ENCODE assay signal across 8 cellular contexts in the genomic region with DNA sequence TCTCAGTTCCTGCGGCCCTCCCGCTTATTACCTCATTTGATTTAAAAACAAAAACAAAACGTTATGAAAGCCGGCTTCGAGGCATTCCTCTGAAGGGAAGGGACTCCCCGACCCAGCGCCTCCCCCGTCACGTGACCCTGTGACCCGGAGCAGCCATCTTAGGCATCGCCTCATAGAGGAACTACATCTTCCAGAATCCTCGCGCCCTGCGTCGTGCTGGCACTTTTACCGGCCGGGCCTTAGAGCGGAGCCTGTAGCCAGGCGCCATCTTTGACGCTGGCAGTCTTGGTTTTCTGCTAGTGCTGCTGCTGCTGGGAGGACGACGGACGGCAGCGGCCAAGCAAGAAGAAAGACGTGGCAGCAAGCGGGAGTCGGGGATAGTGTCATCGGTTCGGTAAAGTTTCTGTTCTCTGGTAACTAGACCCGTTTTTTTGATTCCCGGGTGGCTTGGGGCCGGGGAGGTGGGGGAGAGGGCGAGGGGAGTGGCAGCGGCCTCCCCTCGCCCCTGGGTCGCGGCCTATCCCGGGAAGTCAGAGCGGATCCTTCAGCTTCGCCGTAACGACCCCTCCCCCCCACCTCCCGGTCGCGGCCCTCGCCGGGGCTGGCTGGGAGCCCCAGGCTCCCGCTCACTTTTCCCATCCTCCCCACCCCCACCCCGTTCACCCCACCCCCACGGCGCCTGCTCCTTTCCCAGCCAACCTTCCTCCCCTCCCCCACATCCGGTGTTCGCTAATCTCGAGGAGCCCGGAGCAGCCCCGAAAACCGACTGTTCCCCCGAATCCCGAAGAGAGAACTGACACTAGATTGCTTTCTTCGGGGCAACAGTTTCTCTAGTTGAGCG. TPM values are rescaled to one million over a fixed set of nuclear protein-coding genes. Genes with fewer than 3 reads are reported as not detected.
DNase-seq lines count a peak whose midpoint lies in the region; ATAC-seq and TF ChIP-seq lines count a peak whose summit lies in the region.

A gene with protein sequence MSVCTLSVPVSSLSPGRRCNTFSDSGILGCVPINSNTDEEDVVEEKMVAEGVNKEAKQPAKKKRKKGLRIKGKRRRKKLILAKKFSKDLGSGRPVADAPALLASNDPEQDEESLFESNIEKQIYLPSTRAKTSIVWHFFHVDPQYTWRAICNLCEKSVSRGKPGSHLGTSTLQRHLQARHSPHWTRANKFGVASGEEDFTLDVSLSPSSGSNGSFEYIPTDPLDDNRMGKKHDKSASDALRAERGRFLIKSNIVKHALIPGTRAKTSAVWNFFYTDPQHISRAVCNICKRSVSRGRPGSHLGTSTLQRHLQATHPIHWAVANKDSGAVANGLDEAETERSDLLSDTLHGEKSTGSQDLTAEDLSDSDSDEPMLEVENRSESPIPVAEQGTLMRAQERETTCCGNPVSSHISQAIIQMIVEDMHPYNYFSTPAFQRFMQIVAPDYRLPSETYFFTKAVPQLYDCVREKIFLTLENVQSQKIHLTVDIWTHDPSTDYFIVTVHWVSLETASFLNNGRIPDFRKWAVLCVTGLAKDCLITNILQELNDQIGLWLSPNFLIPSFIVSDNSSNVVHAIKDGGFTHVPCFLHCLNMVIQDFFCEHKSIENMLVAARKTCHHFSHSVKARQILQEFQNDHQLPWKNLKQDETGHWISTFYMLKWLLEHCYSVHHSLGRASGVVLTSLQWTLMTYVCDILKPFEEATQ (N-terminal part only) (plus strand): TSS at position 242 of the 841 bp plus-strand sequence. CDS start 1,900 bp downstream, outside the sequence.
A gene (plus strand): TSS at position 242 of the 841 bp plus-strand sequence. CDS start 21,448 bp downstream, outside the sequence.

- H3K79me2 ChIP-seq in PC-9 (ENCODE audit: low read depth) = peaks cover 48% of the 10 kb centered on the region

- H3K4me2 ChIP-seq in PC-9 = peak within 1 kb of the TSS; percentile 87

- peak within 1 kb of the TSS; percentile 83 to 92 for H3K9ac ChIP-seq in mucosa of rectum (ENCODE audit: low read depth in 1 of 2, low read length in 2 of 2)

- H3K36me3 ChIP-seq in PC-9 (ENCODE audit: low read depth) (peaks cover 38% of the 10 kb centered on the region), mucosa of rectum (ENCODE audit: control insufficient read depth in 2 of 2, insufficient read depth in 2 of 2, low read length in 2 of 2) (peaks cover 7 to 11% of the 10 kb centered on the region in 2 donors)

- H3K27me3 ChIP-seq in PC-9 (ENCODE audit: insufficient read depth, low read depth) = no peaks in the 10 kb centered on the region
- no peaks in the 10 kb centered on the region for H3K27me3 ChIP-seq in mucosa of rectum (ENCODE audit: control insufficient read depth in 2 of 2, insufficient read depth in 2 of 2, low read length in 2 of 2)

- BruUV-seq in PC-9 (replicated peaks; lab: Mats Ljungman, UMichigan) = no TSS peak

- H3K9me3 ChIP-seq in PC-9 (ENCODE audit: insufficient read depth, low read depth) (no peaks in the 10 kb centered on the region), mucosa of rectum (ENCODE audit: control insufficient read depth in 2 of 2, low read length in 2 of 2) (no peaks in the 10 kb centered on the region)

- CTCF ChIA-PET in PC-9 (lab: Charles Lee) = no interaction called here

- ATAC-seq in GM21619 (IDR thresholded peaks at IDR 0.05; ENCODE audit: unreplicated experiment) = peak; percentile 97

- peak within 1 kb of the TSS; percentile 76 for H2AFZ ChIP-seq in PC-9

- no peaks in the 10 kb centered on the region for H3K9me2 ChIP-seq in PC-9 (ENCODE audit: insufficient read depth)

- peak within 1 kb of the TSS; percentile 75 for H3K4me3 ChIP-seq in Jurkat, Clone E6-1 (ENCODE audit: low read length)
- H3K4me3 ChIP-seq in PC-9 = peak within 1 kb of the TSS; percentile 70
- peak within 1 kb of the TSS; percentile 90 for H3K4me3 ChIP-seq in epithelial cell of proximal tubule (ENCODE audit: low read depth, low read length)
- peak within 1 kb of the TSS; percentile 87 to 92 for H3K4me3 ChIP-seq in mucosa of rectum (ENCODE audit: low read length in 2 of 2)

- H4K20me1 ChIP-seq in PC-9 (ENCODE audit: insufficient read depth) = peaks cover 42% of the 10 kb centered on the region

- POLR2A ChIA-PET in PC-9 (lab: Charles Lee; ENCODE audit: unreplicated experiment) = no interaction called here

- H3F3A ChIP-seq in PC-9 (ENCODE audit: insufficient read depth, low read depth) = peaks cover 24% of the 10 kb centered on the region; the same call in 1 of the 2 replicates

- H3K27ac ChIP-seq in PC-9 = peak within 1 kb of the TSS; percentile 91
- peak within 1 kb of the TSS; percentile 90 to 91 for H3K27ac ChIP-seq in mucosa of rectum (ENCODE audit: low read depth in 2 of 2, low read length in 2 of 2)

- DNase-seq in DMS114 treated with DMSO at 0.1 percent for 48 hours (lab: John Stamatoyannopoulos, UW; ENCODE audit: unreplicated experiment) = peak; percentile 92
- peak; percentile 96 for DNase-seq in Jurkat, Clone E6-1 (ENCODE audit: low read depth, low spot score)
- peak; percentile 96 to 98 for DNase-seq in PC-9
- DNase-seq in activated T-cell treated with anti-CD3 and anti-CD28 coated beads, Interleukin-2, amount 50 U/mL, for 1 hour = peak; percentile 95
- peak; percentile 79 for DNase-seq in epithelial cell of proximal tubule (ENCODE audit: low read depth)
- DNase-seq in stimulated activated CD8-positive, alpha-beta memory T cell treated with anti-CD3 and anti-CD28 coated beads, Interleukin-4, amount 100 ng/mL, for 48 hours = peak; percentile 98

- peaks cover 22% of the 10 kb centered on the region for H3K4me1 ChIP-seq in PC-9 (replicated peaks; ENCODE audit: insufficient read depth)
- H3K4me1 ChIP-seq in mucosa of rectum (ENCODE audit: control insufficient read depth in 2 of 2, insufficient read depth in 2 of 2, low read length in 2 of 2) = peaks cover 17 to 21% of the 10 kb centered on the region in 2 donors

- TF ChIP-seq CTCF in PC-9 (conservative IDR thresholded peaks at IDR 0.05) (no peak), epithelial cell of proximal tubule (conservative IDR thresholded peaks at IDR 0.05; ENCODE audit: low read depth, low read length) (no peak)

- intact Hi-C loops in PC-9 (cut with micrococcal nuclease; ENCODE audit: unreplicated experiment) = no loop called here

RNA-seq across cellular contexts. Expression of the first gene that starts in this region (rescaled TPM):
- polyA plus RNA-seq in Jurkat, Clone E6-1 (2012; ENCODE audit: insufficient read depth, insufficient read length) = 1.4 TPM
- total RNA-seq in PC-9 (2021) = 22.7 and 32.7 TPM in 2 replicates
- total RNA-seq in epithelial cell of proximal tubule = 4.8 and 13.6 TPM in 2 replicates

RNA-seq across cellular contexts. Expression of the second gene that starts in this region (rescaled TPM):
- 70.1 TPM for polyA plus RNA-seq in Jurkat, Clone E6-1 (2012; ENCODE audit: insufficient read depth, insufficient read length)
- total RNA-seq in PC-9 (2021) (91.0 and 91.1 TPM in 2 replicates), epithelial cell of proximal tubule (50.5 and 56.8 TPM in 2 replicates)

Comparison
In these comparisons a context has a peak if more than half of its experiments do, and no peak if none do; other contexts are left out.
1. Peak in every context shown above with its lines: DNase-seq, ATAC-seq, H3K4me3 ChIP-seq and H3K27ac ChIP-seq.